ENCODE assay signal across 8 cellular contexts in genomic region chr10:119205926-119206602, GRCh38. TPM values are rescaled to one million over a fixed set of nuclear protein-coding genes. Genes with fewer than 3 reads are reported as not detected.
A peak's percentile ranks its signal among the peaks of the same experiment; 100 is the strongest.
DNase-seq lines count a peak whose midpoint lies in the region; ATAC-seq and TF ChIP-seq lines count a peak whose summit lies in the region.

No MANE protein-coding gene starts in this region.

- no peaks in the 10 kb centered on the region for H3K27me3 Mint-ChIP-seq in activated naive CD8-positive, alpha-beta T cell treated with anti-CD3 and anti-CD28 coated beads, Interleukin-2, amount 50 U/mL, for 24 hours

- no peaks in the 10 kb centered on the region for H3K9me3 Mint-ChIP-seq in activated naive CD8-positive, alpha-beta T cell treated with anti-CD3 and anti-CD28 coated beads, Interleukin-2, amount 50 U/mL, for 24 hours

- TF ChIP-seq CTCF in GM06990 (IDR thresholded peaks at IDR 0.05; ENCODE audit: insufficient read depth, low read length, poor library complexity, severe bottlenecking) (no peak), right atrium auricular region (IDR thresholded peaks at IDR 0.05) (no peak)

- DNase-seq in GM06990 (ENCODE audit: extremely low read depth, insufficient read length) (no peak), RPMI8226 (peak; percentile 58), right atrium auricular region (ENCODE audit: low spot score) (peak; percentile 85), HCEC 1CT (no peak), NCI-H1417 treated with DMSO at 0.1 percent for 48 hours (lab: John Stamatoyannopoulos, UW) (no peak)
- peak; percentile 53 for DNase-seq in activated naive CD8-positive, alpha-beta T cell treated with anti-CD3 and anti-CD28 coated beads, Interleukin-2, amount 50 U/mL, for 24 hours

- H3K9me3 ChIP-seq in right atrium auricular region, result no peaks in the 10 kb centered on the region

- H3K4me3 ChIP-seq in GM06990 (replicated peaks; ENCODE audit: low read depth, low read length) (peak overlapping the region; percentile 81), right atrium auricular region (peak overlapping the region; percentile 7 to 97), rectal smooth muscle tissue (ENCODE audit: low read length) (peak overlapping the region; percentile 71)

- ATAC-seq in HG02642 (IDR thresholded peaks at IDR 0.05; ENCODE audit: poor library complexity, unreplicated experiment), result peak; percentile 23
- ATAC-seq in activated naive CD8-positive, alpha-beta T cell treated with anti-CD3 and anti-CD28 coated beads, Interleukin-2, amount 50 U/mL, for 24 hours, result no peak

- peak overlapping the region; percentile 82 for H3K4me3 Mint-ChIP-seq in activated naive CD8-positive, alpha-beta T cell treated with anti-CD3 and anti-CD28 coated beads, Interleukin-2, amount 50 U/mL, for 24 hours

- H3K36me3 ChIP-seq in GM06990 (ENCODE audit: control insufficient read depth, insufficient read depth, low read length), result no peaks in the 10 kb centered on the region; the same call in 1 of the 2 replicates
- H3K36me3 ChIP-seq in right atrium auricular region, result no peaks in the 10 kb centered on the region
- H3K36me3 ChIP-seq in rectal smooth muscle tissue (ENCODE audit: control insufficient read depth, insufficient read depth, low read length), result no peaks in the 10 kb centered on the region

- peaks cover 0 to 28% of the 10 kb centered on the region in 2 donors for H3K4me1 ChIP-seq in right atrium auricular region
- peaks cover 16% of the 10 kb centered on the region for H3K4me1 ChIP-seq in rectal smooth muscle tissue (ENCODE audit: control insufficient read depth, insufficient read depth, low read length)

- no peaks in the 10 kb centered on the region for H3K27me3 ChIP-seq in GM06990 (replicated peaks; ENCODE audit: control insufficient read depth, insufficient read depth, low read length)
- no peaks in the 10 kb centered on the region for H3K27me3 ChIP-seq in right atrium auricular region
- no peaks in the 10 kb centered on the region for H3K27me3 ChIP-seq in rectal smooth muscle tissue (ENCODE audit: control insufficient read depth, insufficient read depth, low read length)

- H3K27ac ChIP-seq in right atrium auricular region (peak overlapping the region; percentile 98), rectal smooth muscle tissue (ENCODE audit: low read depth, low read length) (peak overlapping the region; percentile 90)

- H3K27ac Mint-ChIP-seq in activated naive CD8-positive, alpha-beta T cell treated with anti-CD3 and anti-CD28 coated beads, Interleukin-2, amount 50 U/mL, for 24 hours, result peak overlapping the region; percentile 91

- H3K4me1 Mint-ChIP-seq in activated naive CD8-positive, alpha-beta T cell treated with anti-CD3 and anti-CD28 coated beads, Interleukin-2, amount 50 U/mL, for 24 hours, result peaks cover 34% of the 10 kb centered on the region

- no peak overlapping the region for H3K9ac ChIP-seq in rectal smooth muscle tissue (ENCODE audit: low read length)

- no peaks in the 10 kb centered on the region for H3K36me3 Mint-ChIP-seq in activated naive CD8-positive, alpha-beta T cell treated with anti-CD3 and anti-CD28 coated beads, Interleukin-2, amount 50 U/mL, for 24 hours (ENCODE audit: low read depth)

RNA-seq across cellular contexts. Expression of gene GRK5, which starts 1.3 kb away (rescaled TPM):
- 10 to 100 TPM; 19.2 to 53.8 TPM for total RNA-seq in right atrium auricular region

RNA-seq across cellular contexts. Expression of gene PRDX3, which starts 27.5 kb away (rescaled TPM):
- 100 to 1,000 TPM; 168 to 250 TPM for total RNA-seq in right atrium auricular region

RNA-seq across cellular contexts. Expression of gene SFXN4, which starts 40.5 kb away (rescaled TPM):
- total RNA-seq in right atrium auricular region, result 10 to 100 TPM; 31.3 to 49.6 TPM

Comparison
In these comparisons a context has a peak if more than half of its experiments do, and no peak if none do; other contexts are left out.
1. DNase-seq: peak in RPMI8226 (single experiment), activated naive CD8-positive, alpha-beta T cell treated with anti-CD3 and anti-CD28 coated beads, Interleukin-2, amount 50 U/mL, for 24 hours (single experiment) and right atrium auricular region (single experiment); none in GM06990 (single experiment), HCEC 1CT (single experiment) and NCI-H1417 treated with DMSO at 0.1 percent for 48 hours (single experiment).
2. Peak in every context shown above with its lines, with median percentiles within 50 percentile points of each other: H3K4me3 ChIP-seq.